ENCODE assay signal across 10 cellular contexts in genomic region chr2:172985139-172985874, GRCh38.
DNase-seq lines count a peak whose midpoint lies in the region; ATAC-seq and TF ChIP-seq lines count a peak whose summit lies in the region.
"Had no signal": no experiment of that assay in that cellular context is flagged by ENCODE, and none has a peak within 500 bp of the region (broad histone marks: within the 10 kb centered on the region; RNA-seq: fewer than 3 reads in every experiment).

No MANE protein-coding gene starts in this region.

- H3K79me2 ChIP-seq in PC-9 (ENCODE audit: low read depth), result no peaks in the 10 kb centered on the region
- H3K79me2 ChIP-seq: hepatocyte had no signal

- H3K9me2 ChIP-seq in PC-9 (ENCODE audit: insufficient read depth), result no peaks in the 10 kb centered on the region

- POLR2A ChIA-PET in PC-9 (lab: Charles Lee; ENCODE audit: unreplicated experiment), result interaction anchor here (0.5 to 0.6 kb wide), 3 partner anchors 10 to 1037 kb away, joined by 3 to 4 read pairs (median 3); no protein-coding TSS in a partner anchor

- intact Hi-C loops in PC-9 (cut with micrococcal nuclease; ENCODE audit: unreplicated experiment), result loop anchor here (2.0 kb wide), 1 partner anchor 13 kb away; no protein-coding TSS in a partner anchor

- H3K4me1 ChIP-seq in PC-9 (replicated peaks; ENCODE audit: insufficient read depth) (peaks cover 39% of the 10 kb centered on the region), foreskin keratinocyte (peaks cover 10% of the 10 kb centered on the region)

- TF ChIP-seq CTCF in PC-9 (conservative IDR thresholded peaks at IDR 0.05) (no peak), foreskin keratinocyte (conservative IDR thresholded peaks at IDR 0.05) (no peak)

- H4K20me1 ChIP-seq in PC-9 (ENCODE audit: insufficient read depth), result no peaks in the 10 kb centered on the region

- BruUV-seq in PC-9 (replicated peaks; lab: Mats Ljungman, UMichigan), result no TSS peak

- peak overlapping the region; percentile 37 for H3K4me3 ChIP-seq in PC-9
- H3K4me3 ChIP-seq: hepatocyte had no signal

- peak overlapping the region; percentile 66 for H2AFZ ChIP-seq in PC-9
- H2AFZ ChIP-seq: hepatocyte had no signal

- H3K27me3 ChIP-seq in PC-9 (ENCODE audit: insufficient read depth, low read depth) (no peaks in the 10 kb centered on the region), foreskin keratinocyte (no peaks in the 10 kb centered on the region)
- H3K27me3 ChIP-seq: hepatocyte had no signal

- no peaks in the 10 kb centered on the region for H3K36me3 ChIP-seq in PC-9 (ENCODE audit: low read depth)

- peak; percentile 19 to 36 for ATAC-seq in activated CD4-positive, CD25-positive, alpha-beta regulatory T cell treated with anti-CD3 and anti-CD28 coated beads, Interleukin-2, amount 50 U/mL, for 24 hours
- ATAC-seq in foreskin keratinocyte, result peak; percentile 99
- ATAC-seq in stimulated activated naive CD8-positive, alpha-beta T cell treated with anti-CD3 and anti-CD28 coated beads, Interleukin-15, Interleukin-2, amounts not matched to agents 100 U/mL and 50 U/mL, for 24 hours, result peak; percentile 84
- no peak for ATAC-seq in GM21529 (IDR thresholded peaks at IDR 0.05; ENCODE audit: unreplicated experiment)

- peak overlapping the region; percentile 74 for H3K4me2 ChIP-seq in PC-9
- H3K4me2 ChIP-seq: hepatocyte had no signal

- no peaks in the 10 kb centered on the region for H3K9me3 ChIP-seq in PC-9 (ENCODE audit: insufficient read depth, low read depth)

- H3K27ac ChIP-seq in PC-9, result peak overlapping the region; percentile 94
- no peak overlapping the region for H3K27ac ChIP-seq in foreskin keratinocyte
- H3K27ac ChIP-seq: hepatocyte had no signal

- peaks cover 35% of the 10 kb centered on the region for H3F3A ChIP-seq in PC-9 (ENCODE audit: insufficient read depth, low read depth)

- CTCF ChIA-PET in PC-9 (lab: Charles Lee), result interaction anchor here (0.6 kb wide), 2 partner anchors 29 to 53 kb away, joined by 3 to 5 read pairs; no protein-coding TSS in a partner anchor

- no peak for DNase-seq in activated CD4-positive, CD25-positive, alpha-beta regulatory T cell (lab: John Stamatoyannopoulos, UW)
- peak; percentile 78 to 99 for DNase-seq in PC-9
- peak; percentile 77 to 82 for DNase-seq in foreskin keratinocyte
- peak; percentile 38 for DNase-seq in stimulated activated naive CD8-positive, alpha-beta T cell treated with anti-CD3 and anti-CD28 coated beads, Interleukin-15, Interleukin-2, amounts not matched to agents 100 U/mL and 50 U/mL, for 24 hours
- DNase-seq in SIG-M5 (lab: John Stamatoyannopoulos, UW), result no peak
- no peak for DNase-seq in NCI-H345 (lab: John Stamatoyannopoulos, UW)
- DNase-seq: NCI-H1436 treated with DMSO at 0.1 percent for 48 hours had no signal

Comparison
In these comparisons a context has a peak if more than half of its experiments do, and no peak if none do; other contexts are left out.
1. DNase-seq: peak in PC-9 (2 of 2), foreskin keratinocyte (2 of 2) and stimulated activated naive CD8-positive, alpha-beta T cell treated with anti-CD3 and anti-CD28 coated beads, Interleukin-15, Interleukin-2, amounts not matched to agents 100 U/mL and 50 U/mL, for 24 hours (single experiment); none in activated CD4-positive, CD25-positive, alpha-beta regulatory T cell (0 of 4), SIG-M5 (single experiment) and NCI-H345 (single experiment).